Comparison of ENCODE assay signal across 17 cellular contexts in genomic region chr7:39847227-39847626, GRCh38.
A peak's percentile ranks its signal among the peaks of the same experiment; 100 is the strongest.
DNase-seq lines count a peak whose midpoint lies in the region; ATAC-seq, FAIRE-seq and TF ChIP-seq lines count a peak whose summit lies in the region.
"Had no signal": no experiment of that assay in that cellular context is flagged by ENCODE, and none has a peak within 500 bp of the region (broad histone marks: within the 10 kb centered on the region; RNA-seq: fewer than 3 reads in every experiment).

No MANE protein-coding gene starts in this region.

- H3K9me3 ChIP-seq in trophoblast cell (ENCODE audit: insufficient read depth, low read depth, low read length) (no peaks in the 10 kb centered on the region), upper lobe of right lung (no peaks in the 10 kb centered on the region)
- H3K9me3 ChIP-seq: HAP-1 had no signal

- H2AK5ac ChIP-seq in trophoblast cell (ENCODE audit: low read length): no peak overlapping the region

- no peak for DNase-seq in HTR-8/SVneo (ENCODE audit: insufficient read length, low spot score)
- DNase-seq in amniotic epithelial cell (ENCODE audit: low read depth): peak; percentile 56
- peak; percentile 3 for DNase-seq in fibroblast of gingiva (ENCODE audit: low read depth)
- DNase-seq in trophoblast cell: peak; percentile 39 to 63
- DNase-seq in sciatic nerve (ENCODE audit: low spot score): no peak
- no peak for DNase-seq in stimulated activated CD4-positive, alpha-beta T cell treated with anti-CD3 and anti-CD28 coated beads, Interleukin-15, amount 100 ng/mL, for 24 hours
- DNase-seq in upper lobe of right lung: no peak
- no peak for DNase-seq in ACHN
- DNase-seq: C1 segment of cervical spinal cord; Calu3; CD4-positive, alpha-beta T cell; DMS 273 treated with DMSO at 0.1 percent for 48 hours had no signal

- H3K27ac ChIP-seq in trophoblast cell (ENCODE audit: low read depth, low read length): no peak overlapping the region
- H3K27ac ChIP-seq in upper lobe of right lung: no peak overlapping the region

- in situ Hi-C loops in ACHN (cut with HindIII; ENCODE audit: low pct_ligation_motif_present, low pct_unique_long_range_greater_than_20kb, low sequenced_read_pairs): no loop called here

- ATAC-seq in sciatic nerve: no peak
- no peak for ATAC-seq in upper lobe of right lung
- ATAC-seq: HepG2 had no signal

- H3K4me1 ChIP-seq in trophoblast cell (ENCODE audit: control insufficient read depth in 1 of 2, insufficient read depth in 2 of 2, low read length in 2 of 2) (no peaks in the 10 kb centered on the region), upper lobe of right lung (no peaks in the 10 kb centered on the region)

- H3K79me1 ChIP-seq in trophoblast cell (ENCODE audit: low read length): no peaks in the 10 kb centered on the region

- H2AFZ ChIP-seq in trophoblast cell (ENCODE audit: insufficient read depth, low read length, poor library complexity): no peak overlapping the region

- no peak overlapping the region for H2BK5ac ChIP-seq in trophoblast cell (ENCODE audit: low read depth, low read length, poor library complexity)

- no peak overlapping the region for H4K8ac ChIP-seq in trophoblast cell (ENCODE audit: low read depth, low read length)

- no peak overlapping the region for H2BK12ac ChIP-seq in trophoblast cell (ENCODE audit: low read length)

- no peak overlapping the region for H3K4me2 ChIP-seq in trophoblast cell (ENCODE audit: low read length)

- H4K91ac ChIP-seq in trophoblast cell (ENCODE audit: low read depth, low read length): no peak overlapping the region

- no peak overlapping the region for H3K4ac ChIP-seq in trophoblast cell (ENCODE audit: low read depth, low read length)

- no peak overlapping the region for H3K4me3 ChIP-seq in trophoblast cell (ENCODE audit: low read depth, low read length)
- no peak overlapping the region for H3K4me3 ChIP-seq in upper lobe of right lung
- H3K4me3 ChIP-seq: HAP-1 had no signal

- no peak for TF ChIP-seq CTCF in upper lobe of right lung (IDR thresholded peaks at IDR 0.05)

- no peak overlapping the region for H3K18ac ChIP-seq in trophoblast cell (ENCODE audit: low read length)

- intact Hi-C loops in sciatic nerve (cut with DNase I): no loop called here
- intact Hi-C loops in upper lobe of right lung (cut with DNase I): no loop called here

- H2BK120ac ChIP-seq in trophoblast cell (ENCODE audit: insufficient read depth, low read length, poor library complexity): no peak overlapping the region

- no peak overlapping the region for H3K9ac ChIP-seq in trophoblast cell (ENCODE audit: low read length)

- peak; percentile 48 for FAIRE-seq in HTR-8/SVneo (lab: Jason Lieb, UNC)
- FAIRE-seq: GM12891, GM19239, H1, HepG2 had no signal

- H3K14ac ChIP-seq in trophoblast cell (ENCODE audit: low read length): no peak overlapping the region

- H3K79me2 ChIP-seq in trophoblast cell (ENCODE audit: control insufficient read depth, insufficient read depth, low read length, poor library complexity): no peaks in the 10 kb centered on the region

- no peak overlapping the region for H3K23ac ChIP-seq in trophoblast cell (ENCODE audit: low read length)

- WGBS in trophoblast cell (ENCODE audit: extremely low coverage, insufficient coverage, insufficient read length): no CpG with 5 or more reads among the region's 5 CpGs

- no peak overlapping the region for H4K12ac ChIP-seq in trophoblast cell (ENCODE audit: low read depth, low read length)

- H3K27me3 ChIP-seq in trophoblast cell (ENCODE audit: insufficient read depth, low read length) (no peaks in the 10 kb centered on the region), upper lobe of right lung (no peaks in the 10 kb centered on the region)

- H3K36me3 ChIP-seq in trophoblast cell (ENCODE audit: control insufficient read depth in 1 of 2, insufficient read depth in 2 of 2, low read length in 2 of 2): no peaks in the 10 kb centered on the region
- no peaks in the 10 kb centered on the region for H3K36me3 ChIP-seq in upper lobe of right lung
- H3K36me3 ChIP-seq: HAP-1 had no signal

Comparison
In these comparisons a context has a peak if more than half of its experiments do, and no peak if none do; other contexts are left out.
1. DNase-seq: peak in amniotic epithelial cell (single experiment), fibroblast of gingiva (single experiment) and trophoblast cell (2 of 2); none in HTR-8/SVneo (single experiment), sciatic nerve (single experiment), stimulated activated CD4-positive, alpha-beta T cell treated with anti-CD3 and anti-CD28 coated beads, Interleukin-15, amount 100 ng/mL, for 24 hours (single experiment), upper lobe of right lung (single experiment) and ACHN (single experiment).